In genomic region chr18:48217306-48218250, GRCh38 we compare ENCODE assay signal across 13 cellular contexts.
"Had no signal": no experiment of that assay in that cellular context is flagged by ENCODE, and none has a peak within 500 bp of the region (broad histone marks: within the 10 kb centered on the region; RNA-seq: fewer than 3 reads in every experiment).

No MANE protein-coding gene starts in this region.

- H3K27ac Mint-ChIP-seq: activated naive CD8-positive, alpha-beta T cell; T-helper 1 cell treated with Interleukin-12 subunit alpha and Interleukin-12 subunit beta and Interleukin-4 antibody, amounts not matched to agents 30 μg/mL and 1 μg/mL, for 36 hours had no signal

- H3K4me1 ChIP-seq: foreskin keratinocyte, parathyroid adenoma had no signal

- H3K36me3 Mint-ChIP-seq: activated naive CD8-positive, alpha-beta T cell had no signal

- DNase-seq: activated CD4-positive, alpha-beta T cell treated with anti-CD3 and anti-CD28 coated beads, Interleukin-2, amount 50 U/mL, for 4 hours; activated effector memory CD4-positive, alpha-beta T cell treated with anti-CD3 and anti-CD28 coated beads, Interleukin-2, amount 50 U/mL, for 16 hours; activated T-cell treated with anti-CD3 and anti-CD28 coated beads, Interleukin-2, amount 50 U/mL, for 4 hours; esophagus squamous epithelium; foreskin keratinocyte; transverse colon had no signal

- ATAC-seq: activated T-cell treated with anti-CD3 and anti-CD28 coated beads, Interleukin-2, amount 50 U/mL, for 4 hours; foreskin keratinocyte; left lobe of liver had no signal

- FAIRE-seq: islet of Langerhans had no signal

- H3K9me3 ChIP-seq: breast epithelium, esophagus squamous epithelium, transverse colon had no signal

- H3K27me3 ChIP-seq: breast epithelium, esophagus squamous epithelium, transverse colon had no signal

- H3K9ac ChIP-seq: parathyroid adenoma had no signal

- H3K4me3 ChIP-seq: breast epithelium, esophagus squamous epithelium, skin epidermis, transverse colon had no signal

- H3K79me2 ChIP-seq: parathyroid adenoma had no signal

- H2AFZ ChIP-seq: parathyroid adenoma had no signal

- H3K9me3 Mint-ChIP-seq: activated T-cell treated with anti-CD3 and anti-CD28 coated beads, Interleukin-2, amount 50 U/mL, for 4 hours; T-helper 1 cell treated with Interleukin-12 subunit alpha and Interleukin-12 subunit beta and Interleukin-4 antibody, amounts not matched to agents 30 μg/mL and 1 μg/mL, for 36 hours had no signal

- H3K4me3 Mint-ChIP-seq: activated naive CD8-positive, alpha-beta T cell; activated T-cell treated with anti-CD3 and anti-CD28 coated beads, Interleukin-2, amount 50 U/mL, for 4 hours; T-helper 1 cell treated with Interleukin-12 subunit alpha and Interleukin-12 subunit beta and Interleukin-4 antibody, amounts not matched to agents 30 μg/mL and 1 μg/mL, for 36 hours had no signal

- H3K36me3 ChIP-seq: breast epithelium, esophagus squamous epithelium, transverse colon had no signal

- H3K27ac ChIP-seq: esophagus squamous epithelium, foreskin keratinocyte, parathyroid adenoma, skin epidermis, transverse colon had no signal
